In genomic region chr7:126657599-126658358, GRCh38 we compare ENCODE assay signal across 13 cellular contexts.
DNase-seq lines count a peak whose midpoint lies in the region; ATAC-seq and TF ChIP-seq lines count a peak whose summit lies in the region.
"Had no signal": no experiment of that assay in that cellular context is flagged by ENCODE, and none has a peak within 500 bp of the region (broad histone marks: within the 10 kb centered on the region; RNA-seq: fewer than 3 reads in every experiment).

No MANE protein-coding gene starts in this region.

- CTCF ChIA-PET in activated CD4-positive, alpha-beta T cell treated with anti-CD3 and anti-CD28 coated beads for 36 hours (lab: Charles Lee), result no interaction called here

- POLR2A ChIA-PET in activated CD4-positive, alpha-beta T cell treated with anti-CD3 and anti-CD28 coated beads for 36 hours (lab: Charles Lee), result no interaction called here

- H3K27me3 Mint-ChIP-seq in mesothelial cell of epicardium (ENCODE audit: low read depth), result peaks cover 4% of the 10 kb centered on the region
- H3K27me3 Mint-ChIP-seq in activated CD4-positive, alpha-beta T cell treated with anti-CD3 and anti-CD28 coated beads for 36 hours, result peaks cover 2% of the 10 kb centered on the region

- no peak overlapping the region for H3K4me3 Mint-ChIP-seq in mesothelial cell of epicardium
- H3K4me3 Mint-ChIP-seq in activated CD4-positive, alpha-beta T cell treated with anti-CD3 and anti-CD28 coated beads for 36 hours, result no peak overlapping the region

- H3K4me1 ChIP-seq in vagina, result no peaks in the 10 kb centered on the region
- H3K4me1 ChIP-seq: BLaER1, HAP-1 had no signal

- no peaks in the 10 kb centered on the region for H3K9me3 ChIP-seq in vagina
- H3K9me3 ChIP-seq: BLaER1, HAP-1 had no signal

- TF ChIP-seq CTCF in GM10266 (IDR thresholded peaks at IDR 0.05; ENCODE audit: control insufficient read depth, insufficient read depth, low read depth, missing control alignments) (no peak), vagina (IDR thresholded peaks at IDR 0.05) (no peak), mesothelial cell of epicardium (IDR thresholded peaks at IDR 0.05; ENCODE audit: unreplicated experiment) (no peak)

- no peaks in the 10 kb centered on the region for H3K9me3 Mint-ChIP-seq in mesothelial cell of epicardium
- H3K9me3 Mint-ChIP-seq in activated CD4-positive, alpha-beta T cell treated with anti-CD3 and anti-CD28 coated beads for 36 hours (ENCODE audit: low read depth), result no peaks in the 10 kb centered on the region

- H3K27ac ChIP-seq in vagina, result no peak overlapping the region
- H3K27ac ChIP-seq: BLaER1 had no signal

- no peak for TF ChIP-seq POLR2A in vagina (IDR thresholded peaks at IDR 0.05)

- no peak overlapping the region for H3K4me3 ChIP-seq in vagina
- H3K4me3 ChIP-seq: BLaER1, HAP-1 had no signal

- no peaks in the 10 kb centered on the region for H3K36me3 Mint-ChIP-seq in mesothelial cell of epicardium
- H3K36me3 Mint-ChIP-seq in activated CD4-positive, alpha-beta T cell treated with anti-CD3 and anti-CD28 coated beads for 36 hours (ENCODE audit: low read depth), result no peaks in the 10 kb centered on the region
- H3K36me3 Mint-ChIP-seq: activated naive CD4-positive, alpha-beta T cell treated with anti-CD3 and anti-CD28 coated beads, Interleukin-2, amount 50 U/mL, for 72 hours had no signal

- H3K27me3 ChIP-seq in vagina, result no peaks in the 10 kb centered on the region
- H3K27me3 ChIP-seq: BLaER1 had no signal

- peak; percentile 55 for DNase-seq in GM10266 (ENCODE audit: extremely low spot score)
- peak; percentile 85 for DNase-seq in NCI-H69 (lab: John Stamatoyannopoulos, UW)
- DNase-seq in vagina (ENCODE audit: extremely low spot score in 2 of 2), result no peak
- DNase-seq in mesothelial cell of epicardium (ENCODE audit: low spot score in 2 of 2, unreplicated experiment in 2 of 2), result no peak
- DNase-seq in NCI-H2196 (lab: John Stamatoyannopoulos, UW; ENCODE audit: unreplicated experiment), result no peak
- DNase-seq in activated CD4-positive, alpha-beta T cell treated with anti-CD3 and anti-CD28 coated beads for 36 hours, result no peak
- DNase-seq: kidney glomerular epithelial cell, NCI-H2171 had no signal

- no peaks in the 10 kb centered on the region for H3K4me1 Mint-ChIP-seq in mesothelial cell of epicardium
- H3K4me1 Mint-ChIP-seq in activated CD4-positive, alpha-beta T cell treated with anti-CD3 and anti-CD28 coated beads for 36 hours, result no peaks in the 10 kb centered on the region

- intact Hi-C loops in vagina (cut with DNase I), result no loop called here
- intact Hi-C loops in activated CD4-positive, alpha-beta T cell treated with anti-CD3 and anti-CD28 coated beads for 36 hours (cut with DNase I, micrococcal nuclease), result no loop called here

- ATAC-seq in GM19455 (IDR thresholded peaks at IDR 0.05; ENCODE audit: unreplicated experiment) (peak; percentile 86), HG03039 (IDR thresholded peaks at IDR 0.05; ENCODE audit: unreplicated experiment) (peak; percentile 86)
- no peak for ATAC-seq in activated CD4-positive, alpha-beta T cell treated with anti-CD3 and anti-CD28 coated beads for 36 hours
- ATAC-seq: activated naive CD4-positive, alpha-beta T cell treated with anti-CD3 and anti-CD28 coated beads, Interleukin-2, amount 50 U/mL, for 72 hours had no signal

- H3K27ac Mint-ChIP-seq in mesothelial cell of epicardium, result no peak overlapping the region
- no peak overlapping the region for H3K27ac Mint-ChIP-seq in activated CD4-positive, alpha-beta T cell treated with anti-CD3 and anti-CD28 coated beads for 36 hours

- H3K36me3 ChIP-seq in vagina, result no peaks in the 10 kb centered on the region
- H3K36me3 ChIP-seq: BLaER1, HAP-1 had no signal

Comparison
In these comparisons a context has a peak if more than half of its experiments do, and no peak if none do; other contexts are left out.
1. DNase-seq: peak in GM10266 (single experiment) and NCI-H69 (single experiment); none in vagina (0 of 2), mesothelial cell of epicardium (0 of 2), NCI-H2196 (single experiment) and activated CD4-positive, alpha-beta T cell treated with anti-CD3 and anti-CD28 coated beads for 36 hours (single experiment).